Comparison of ENCODE assay signal across 21 cellular contexts in the genomic region with DNA sequence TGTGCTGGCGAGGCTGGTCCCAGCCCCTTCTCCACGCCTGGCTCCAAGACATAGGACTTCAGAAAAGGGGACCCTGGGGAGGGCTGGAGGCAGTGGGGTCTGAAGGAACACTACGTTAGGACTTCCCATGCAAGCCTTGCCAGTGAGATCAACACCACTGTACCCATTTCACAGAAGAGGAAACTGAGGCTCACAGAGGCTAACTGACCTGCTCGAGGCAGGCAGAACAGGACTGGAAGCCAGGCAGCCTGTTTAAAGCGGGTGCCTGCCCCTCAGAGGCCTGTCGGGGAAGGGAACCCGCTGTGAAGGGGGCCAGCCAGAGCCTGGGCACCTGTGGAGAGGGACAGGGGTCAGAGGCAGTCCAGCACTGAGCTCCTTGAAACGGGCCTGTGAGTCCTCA.
"Had no signal": no experiment of that assay in that cellular context is flagged by ENCODE, and none has a peak within 500 bp of the region (broad histone marks: within the 10 kb centered on the region; RNA-seq: fewer than 3 reads in every experiment).

No MANE protein-coding gene starts in this region.

- H3K27ac Mint-ChIP-seq: effector memory CD8-positive, alpha-beta T cell; mesothelial cell of epicardium; natural killer cell treated with Interleukin-12 subunit alpha and Interleukin-12 subunit beta and Interleukin-15 and Interleukin-18, amount 100 ng/mL, for 72 hours; progenitor cell of endocrine pancreas; stimulated activated effector memory CD8-positive, alpha-beta T cell treated with anti-CD3 and anti-CD28 coated beads, Interleukin-12 subunit alpha, Interleukin-12 subunit beta, amount 100 ng/mL, for 72 hours had no signal

- H3K4me3 ChIP-seq: mucosa of descending colon, right atrium auricular region, sigmoid colon, vagina had no signal

- H3K27ac ChIP-seq: parathyroid adenoma, sigmoid colon, vagina had no signal

- FAIRE-seq: endometrium, frontal cortex, keratinocyte had no signal

- H3K27me3 Mint-ChIP-seq: effector memory CD8-positive, alpha-beta T cell; naive B cell; natural killer cell treated with Interleukin-12 subunit alpha and Interleukin-12 subunit beta and Interleukin-15 and Interleukin-18, amount 100 ng/mL, for 72 hours; progenitor cell of endocrine pancreas had no signal

- H2AFZ ChIP-seq: parathyroid adenoma had no signal

- H3K9ac ChIP-seq: parathyroid adenoma had no signal

- H3K4me1 Mint-ChIP-seq: mesothelial cell of epicardium, neural crest cell had no signal

- H3K4me1 ChIP-seq: sigmoid colon, vagina had no signal

- H3K9me3 ChIP-seq: mucosa of descending colon, right atrium auricular region, sigmoid colon, vagina had no signal

- H3K27me3 ChIP-seq: right atrium auricular region, sigmoid colon, vagina had no signal

- ATAC-seq: effector memory CD8-positive, alpha-beta T cell; mucosa of descending colon; natural killer cell treated with Interleukin-12 subunit alpha and Interleukin-12 subunit beta and Interleukin-15 and Interleukin-18, amount 100 ng/mL, for 72 hours; stimulated activated effector memory CD8-positive, alpha-beta T cell treated with anti-CD3 and anti-CD28 coated beads, Interleukin-12 subunit alpha, Interleukin-12 subunit beta, amount 100 ng/mL, for 72 hours had no signal

- H3K9me3 Mint-ChIP-seq: effector memory CD8-positive, alpha-beta T cell; mesothelial cell of epicardium; naive B cell; natural killer cell treated with Interleukin-12 subunit alpha and Interleukin-12 subunit beta and Interleukin-15 and Interleukin-18, amount 100 ng/mL, for 72 hours; neural crest cell; stimulated activated effector memory CD8-positive, alpha-beta T cell treated with anti-CD3 and anti-CD28 coated beads, Interleukin-12 subunit alpha, Interleukin-12 subunit beta, amount 100 ng/mL, for 72 hours had no signal

- DNase-seq: cortex of kidney; effector memory CD8-positive, alpha-beta T cell; mesenchymal stem cell; mucosa of descending colon; naive B cell; sigmoid colon; stimulated activated CD4-positive, alpha-beta T cell treated with anti-CD3 and anti-CD28 coated beads, Interleukin-2, amount 100 ng/mL, for 24 hours; stimulated activated CD4-positive, alpha-beta T cell treated with anti-CD3 and anti-CD28 coated beads, Interleukin-4, amount 100 ng/mL, for 24 hours; stimulated activated naive CD4-positive, alpha-beta T cell treated with Interleukin-2 at 50 U/mL for 16 hours; trophoblast cell had no signal

- H3K36me3 ChIP-seq: right atrium auricular region, sigmoid colon, vagina had no signal

- H3K36me3 Mint-ChIP-seq: mesothelial cell of epicardium; naive B cell; natural killer cell treated with Interleukin-12 subunit alpha and Interleukin-12 subunit beta and Interleukin-15 and Interleukin-18, amount 100 ng/mL, for 72 hours; stimulated activated effector memory CD8-positive, alpha-beta T cell treated with anti-CD3 and anti-CD28 coated beads, Interleukin-12 subunit alpha, Interleukin-12 subunit beta, amount 100 ng/mL, for 72 hours had no signal

- H3K4me3 Mint-ChIP-seq: effector memory CD8-positive, alpha-beta T cell; mesothelial cell of epicardium; natural killer cell treated with Interleukin-12 subunit alpha and Interleukin-12 subunit beta and Interleukin-15 and Interleukin-18, amount 100 ng/mL, for 72 hours; neural crest cell; stimulated activated effector memory CD8-positive, alpha-beta T cell treated with anti-CD3 and anti-CD28 coated beads, Interleukin-12 subunit alpha, Interleukin-12 subunit beta, amount 100 ng/mL, for 72 hours had no signal
